14 cellular contexts compared by ENCODE assay signal in genomic region chr3:101588626-101589025, GRCh38.
"Had no signal": no experiment of that assay in that cellular context is flagged by ENCODE, and none has a peak within 500 bp of the region (broad histone marks: within the 10 kb centered on the region; RNA-seq: fewer than 3 reads in every experiment).

No MANE protein-coding gene starts in this region.

- H3K27me3 ChIP-seq: right lobe of liver, suprapubic skin, upper lobe of left lung had no signal

- ATAC-seq: left ventricle myocardium superior, right lobe of liver had no signal

- H3K4me3 ChIP-seq: right lobe of liver, suprapubic skin, upper lobe of left lung had no signal

- H3K27ac Mint-ChIP-seq: memory B cell; stimulated activated naive CD8-positive, alpha-beta T cell treated with anti-CD3 and anti-CD28 coated beads, Interleukin-15, Interleukin-2, amounts not matched to agents 100 ng/mL and 50 ng/mL, for 24 hours had no signal

- H3K9me3 ChIP-seq: right lobe of liver, suprapubic skin, upper lobe of left lung had no signal

- H3K27me3 Mint-ChIP-seq: memory B cell; stimulated activated naive CD8-positive, alpha-beta T cell treated with anti-CD3 and anti-CD28 coated beads, Interleukin-15, Interleukin-2, amounts not matched to agents 100 ng/mL and 50 ng/mL, for 24 hours had no signal

- DNase-seq: activated CD8-positive, alpha-beta memory T cell treated with anti-CD3 and anti-CD28 coated beads, Interleukin-2, amount 50 U/mL, for 48 hours; activated naive CD4-positive, alpha-beta T cell treated with anti-CD3 and anti-CD28 coated beads, Interleukin-2, amount 50 U/mL, for 16 hours; amygdala; cerebellar nuclear complex; effector CD8-positive, alpha-beta T cell; foreskin melanocyte; kidney glomerular epithelial cell; left ventricle myocardium superior; right lobe of liver; T-helper 1 cell; upper lobe of left lung had no signal

- H3K27ac ChIP-seq: right lobe of liver, suprapubic skin, upper lobe of left lung had no signal

- H3K4me3 Mint-ChIP-seq: memory B cell; stimulated activated naive CD8-positive, alpha-beta T cell treated with anti-CD3 and anti-CD28 coated beads, Interleukin-15, Interleukin-2, amounts not matched to agents 100 ng/mL and 50 ng/mL, for 24 hours had no signal

- H3K4me1 ChIP-seq: right lobe of liver, upper lobe of left lung had no signal

- H3K9me3 Mint-ChIP-seq: memory B cell; stimulated activated naive CD8-positive, alpha-beta T cell treated with anti-CD3 and anti-CD28 coated beads, Interleukin-15, Interleukin-2, amounts not matched to agents 100 ng/mL and 50 ng/mL, for 24 hours had no signal
